8 cellular contexts compared by ENCODE assay signal in the genomic region with DNA sequence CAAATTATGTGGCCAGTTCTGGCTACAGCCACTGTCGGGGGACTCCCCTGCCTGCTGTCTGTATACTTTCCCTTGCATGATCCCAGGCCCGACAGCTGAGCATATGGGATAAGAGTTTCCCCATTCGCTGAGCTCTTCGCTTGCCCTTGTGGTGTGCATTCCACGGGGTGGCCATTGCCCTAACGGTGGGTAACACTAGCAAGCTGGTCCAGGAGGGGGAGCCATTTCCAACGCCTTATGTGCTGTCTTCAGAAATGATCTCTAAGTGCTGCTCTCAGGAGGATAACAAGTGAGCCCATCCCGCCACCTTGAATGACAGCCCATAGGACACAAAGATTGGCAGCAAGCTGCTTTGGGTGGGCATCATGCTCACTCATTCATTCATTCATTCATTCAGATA.
DNase-seq lines count a peak whose midpoint lies in the region; ATAC-seq, FAIRE-seq and TF ChIP-seq lines count a peak whose summit lies in the region.

No MANE protein-coding gene starts in this region.

- H3K4me3 Mint-ChIP-seq in CD4-positive, alpha-beta T cell, result no peak overlapping the region

- CTCF ChIA-PET in RWPE1 (lab: Yijun Ruan, JAX), result interaction anchor here (0.6 to 1.0 kb wide), 3 partner anchors 36 to 368 kb away, joined by 3 to 7 read pairs (median 5); no protein-coding TSS in a partner anchor
- CTCF ChIA-PET in CD4-positive, alpha-beta T cell (lab: Charles Lee), result no interaction called here

- H3K36me3 Mint-ChIP-seq in CD4-positive, alpha-beta T cell (ENCODE audit: low read depth), result no peaks in the 10 kb centered on the region

- no peaks in the 10 kb centered on the region for H3K9me3 ChIP-seq in CD4-positive, alpha-beta T cell (ENCODE audit: control insufficient read depth, low read length)

- DNase-seq in D721Med (ENCODE audit: insufficient read length, low spot score), result no peak
- DNase-seq in NOMO-1 treated with DMSO at 0.1 percent for 48 hours (lab: John Stamatoyannopoulos, UW; ENCODE audit: unreplicated experiment), result peak; percentile 34
- DNase-seq in erythroblast (lab: John Stamatoyannopoulos, UW), result peak; percentile 11 to 16
- DNase-seq in RWPE1 (ENCODE audit: low spot score), result no peak
- DNase-seq in hippocampal formation (lab: John Stamatoyannopoulos, UW), result no peak
- no peak for DNase-seq in KG1 (lab: John Stamatoyannopoulos, UW)
- DNase-seq in CD4-positive, alpha-beta T cell, result no peak

- no peak for TF ChIP-seq POLR2A in erythroblast (IDR thresholded peaks at IDR 0.05; ENCODE audit: low read length)

- H3K27ac ChIP-seq in 22Rv1 (no peak overlapping the region), RWPE1 (no peak overlapping the region)
- H3K27ac ChIP-seq in CD4-positive, alpha-beta T cell (ENCODE audit: low read depth, low read length), result no peak overlapping the region

- no peak for FAIRE-seq in D721Med (lab: Jason Lieb, UNC)

- H3K27me3 ChIP-seq in CD4-positive, alpha-beta T cell (ENCODE audit: control insufficient read depth, insufficient read depth, low read length), result no peaks in the 10 kb centered on the region

- intact Hi-C loops in CD4-positive, alpha-beta T cell (cut with DNase I, micrococcal nuclease), result loop anchor here (5.0 to 10.0 kb wide), 3 partner anchors 307 to 866 kb away; no protein-coding TSS in a partner anchor

- H3K27me3 Mint-ChIP-seq in CD4-positive, alpha-beta T cell, result peaks cover 5% of the 10 kb centered on the region

- TF ChIP-seq CTCF in 22Rv1 (IDR thresholded peaks at IDR 0.05) (peak; percentile 58), D721Med (IDR thresholded peaks at IDR 0.05; ENCODE audit: insufficient read depth, missing control alignments) (peak; percentile 50), RWPE1 (conservative IDR thresholded peaks at IDR 0.05; ENCODE audit: low read depth) (no peak)
- TF ChIP-seq CTCF in CD4-positive, alpha-beta T cell (IDR thresholded peaks at IDR 0.05), result no peak

- POLR2A ChIA-PET in RWPE1 (lab: Yijun Ruan, JAX; ENCODE audit: low non-redundant PET), result interaction anchor here (0.5 kb wide), 1 partner anchor 60 kb away, joined by 7 read pairs; no protein-coding TSS in a partner anchor
- POLR2A ChIA-PET in CD4-positive, alpha-beta T cell (lab: Charles Lee), result no interaction called here

- H3K9me3 Mint-ChIP-seq in CD4-positive, alpha-beta T cell, result no peaks in the 10 kb centered on the region

- no peak for ATAC-seq in CD4-positive, alpha-beta T cell (ENCODE audit: poor library complexity)

- no peak overlapping the region for H3K27ac Mint-ChIP-seq in CD4-positive, alpha-beta T cell

- H3K4me1 Mint-ChIP-seq in CD4-positive, alpha-beta T cell (ENCODE audit: low read depth), result peaks cover 9% of the 10 kb centered on the region

Comparison
In these comparisons a context has a peak if more than half of its experiments do, and no peak if none do; other contexts are left out.
1. CTCF ChIP-seq: peak in 22Rv1 (single experiment) and D721Med (single experiment); none in RWPE1 (single experiment) and CD4-positive, alpha-beta T cell (single experiment).
2. DNase-seq: peak in NOMO-1 treated with DMSO at 0.1 percent for 48 hours (single experiment) and erythroblast (2 of 2); none in D721Med (single experiment), RWPE1 (single experiment), hippocampal formation (0 of 2), KG1 (single experiment) and CD4-positive, alpha-beta T cell (0 of 10).